Comparison of ENCODE assay signal across 13 cellular contexts in the genomic region with DNA sequence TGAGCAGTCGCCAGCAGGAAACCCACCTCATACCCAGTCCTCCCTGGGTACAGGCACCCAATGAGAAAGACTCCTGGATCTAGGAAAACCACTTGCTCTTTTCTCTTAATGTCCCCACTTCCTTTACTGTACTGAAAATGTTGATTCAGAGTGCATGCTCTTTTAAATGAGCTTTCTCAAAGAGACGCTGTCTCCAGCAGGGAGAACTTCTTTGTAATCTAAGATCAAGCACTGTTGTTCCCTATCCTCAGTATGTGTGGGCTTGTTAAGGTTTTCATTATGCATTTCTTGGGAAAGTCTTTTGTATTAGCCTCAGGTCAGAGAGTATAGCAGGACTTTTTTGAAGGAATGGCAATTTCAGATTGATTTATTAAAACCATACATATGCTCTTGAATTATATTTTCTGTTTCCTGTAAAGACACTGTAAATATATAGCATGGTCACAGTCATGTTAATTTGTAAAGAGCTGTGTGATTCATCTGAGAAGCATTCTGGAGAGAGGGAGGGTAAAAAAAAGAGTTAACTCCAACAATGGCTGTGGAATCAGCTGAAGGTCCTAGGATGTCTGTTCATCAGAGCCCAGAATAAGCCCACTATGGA.
DNase-seq lines count a peak whose midpoint lies in the region; ATAC-seq and TF ChIP-seq lines count a peak whose summit lies in the region.
"Had no signal": no experiment of that assay in that cellular context is flagged by ENCODE, and none has a peak within 500 bp of the region (broad histone marks: within the 10 kb centered on the region; RNA-seq: fewer than 3 reads in every experiment).

No MANE protein-coding gene starts in this region.

- no peaks in the 10 kb centered on the region for H3K9me3 Mint-ChIP-seq in MCF 10A (ENCODE audit: unreplicated experiment)
- H3K9me3 Mint-ChIP-seq: activated T-cell treated with anti-CD3 and anti-CD28 coated beads, Interleukin-2, amount 50 U/mL, for 24 hours had no signal

- no peak overlapping the region for H3K4me3 ChIP-seq in breast epithelium
- no peak overlapping the region for H3K4me3 ChIP-seq in astrocyte of the cerebellum (ENCODE audit: low read depth, low read length)

- POLR2A ChIA-PET in MCF 10A (lab: Yijun Ruan, JAX) = interaction anchor here (1.3 to 1.6 kb wide), 2 partner anchors 9 to 26 kb away, joined by 3 read pairs; no protein-coding TSS in a partner anchor

- no peaks in the 10 kb centered on the region for H3K27me3 Mint-ChIP-seq in MCF 10A (ENCODE audit: insufficient read depth, unreplicated experiment)
- H3K27me3 Mint-ChIP-seq: activated T-cell treated with anti-CD3 and anti-CD28 coated beads, Interleukin-2, amount 50 U/mL, for 24 hours had no signal

- H3K27ac Mint-ChIP-seq in MCF 10A (ENCODE audit: low read depth, unreplicated experiment) = peak overlapping the region; percentile 36
- H3K27ac Mint-ChIP-seq: activated T-cell treated with anti-CD3 and anti-CD28 coated beads, Interleukin-2, amount 50 U/mL, for 24 hours had no signal

- H3K27me3 ChIP-seq in breast epithelium = no peaks in the 10 kb centered on the region

- peaks cover 22% of the 10 kb centered on the region for H3K4me1 Mint-ChIP-seq in MCF 10A (ENCODE audit: insufficient read depth, unreplicated experiment)

- in situ Hi-C loops in astrocyte of the cerebellum (cut with HindIII; ENCODE audit: low sequenced_read_pairs) = no loop called here

- CTCF ChIA-PET in MCF 10A (lab: Yijun Ruan, JAX) = interaction anchor here (1.0 to 8.1 kb wide), 7 partner anchors 11 to 545 kb away, joined by 3 to 52 read pairs (median 3); no protein-coding TSS in a partner anchor

- TF ChIP-seq POLR2A in breast epithelium (IDR thresholded peaks at IDR 0.05) = no peak

- no peak overlapping the region for H3K4me3 Mint-ChIP-seq in MCF 10A (ENCODE audit: unreplicated experiment)
- H3K4me3 Mint-ChIP-seq: activated T-cell treated with anti-CD3 and anti-CD28 coated beads, Interleukin-2, amount 50 U/mL, for 24 hours had no signal

- H3K36me3 ChIP-seq in breast epithelium = no peaks in the 10 kb centered on the region

- no peaks in the 10 kb centered on the region for H3K9me3 ChIP-seq in breast epithelium

- no peak for ATAC-seq in GM21619 (IDR thresholded peaks at IDR 0.05; ENCODE audit: unreplicated experiment)

- no peaks in the 10 kb centered on the region for H3K4me1 ChIP-seq in breast epithelium
- H3K4me1 ChIP-seq: parathyroid adenoma had no signal

- DNase-seq in MCF 10A (ENCODE audit: unreplicated experiment) (no peak), breast epithelium (ENCODE audit: low spot score in 2 of 2) (no peak), astrocyte of the cerebellum (ENCODE audit: low read depth) (peak; percentile 20), iPS-NIHi7 (ENCODE audit: extremely low spot score) (peak; percentile 46), dedifferentiated amniotic fluid mesenchymal stem cell (ENCODE audit: extremely low spot score) (no peak)
- DNase-seq in central memory CD4-positive, alpha-beta T cell = no peak
- no peak for DNase-seq in stimulated activated CD4-positive, alpha-beta T cell treated with anti-CD3 and anti-CD28 coated beads, Interleukin-12 subunit alpha, Interleukin-12 subunit beta, amount 100 ng/mL, for 4 hours
- DNase-seq: activated T-cell treated with anti-CD3 and anti-CD28 coated beads, Interleukin-2, amount 50 U/mL, for 24 hours; DMS79 treated with DMSO at 0.1 percent for 48 hours; NCI-H446 had no signal

- no peak overlapping the region for H3K27ac ChIP-seq in breast epithelium
- H3K27ac ChIP-seq: 22Rv1, parathyroid adenoma had no signal

- H3K36me3 Mint-ChIP-seq in MCF 10A (ENCODE audit: insufficient read depth, unreplicated experiment) = peaks cover 22% of the 10 kb centered on the region

- no TSS peak for BruUV-seq in MCF 10A (replicated peaks; lab: Mats Ljungman, UMichigan)

- TF ChIP-seq CTCF in MCF 10A (IDR thresholded peaks at IDR 0.05; ENCODE audit: unreplicated experiment) = no peak
- no peak for TF ChIP-seq CTCF in breast epithelium (IDR thresholded peaks at IDR 0.05)
- no peak for TF ChIP-seq CTCF in astrocyte of the cerebellum (IDR thresholded peaks at IDR 0.05; ENCODE audit: low read depth, low read length, missing control alignments)

- intact Hi-C loops in MCF 10A (cut with micrococcal nuclease) = no loop called here
- intact Hi-C loops in breast epithelium (cut with DNase I; ENCODE audit: low total_unique reads) = no loop called here

Comparison
In these comparisons a context has a peak if more than half of its experiments do, and no peak if none do; other contexts are left out.
1. DNase-seq: peak in astrocyte of the cerebellum (single experiment) and iPS-NIHi7 (single experiment); none in MCF 10A (single experiment), breast epithelium (0 of 2), central memory CD4-positive, alpha-beta T cell (single experiment), stimulated activated CD4-positive, alpha-beta T cell treated with anti-CD3 and anti-CD28 coated beads, Interleukin-12 subunit alpha, Interleukin-12 subunit beta, amount 100 ng/mL, for 4 hours (single experiment) and dedifferentiated amniotic fluid mesenchymal stem cell (single experiment).